16 cellular contexts compared by ENCODE assay signal in the genomic region with DNA sequence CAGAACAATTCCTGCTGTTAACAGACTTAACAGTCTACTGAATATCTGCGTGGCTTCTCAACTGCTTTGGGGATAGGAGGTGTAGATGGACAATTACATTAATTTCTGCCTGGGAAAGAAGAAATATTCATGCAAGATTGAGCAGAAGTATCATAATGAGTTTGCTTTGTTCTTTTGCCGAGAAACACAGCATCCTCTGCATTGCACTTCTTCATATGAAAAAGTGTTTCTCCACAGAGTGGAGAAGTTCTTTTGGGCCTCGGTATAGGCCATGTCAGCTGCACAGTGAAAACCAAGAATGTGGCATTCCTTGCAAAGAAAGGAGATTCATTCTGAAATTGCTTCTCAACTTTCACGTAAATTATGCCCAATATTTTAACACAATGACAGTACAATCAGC. TPM values are rescaled to one million over a fixed set of nuclear protein-coding genes. Genes with fewer than 3 reads are reported as not detected.
A peak's percentile ranks its signal among the peaks of the same experiment; 100 is the strongest.
DNase-seq lines count a peak whose midpoint lies in the region; ATAC-seq and TF ChIP-seq lines count a peak whose summit lies in the region.
"Had no signal": no experiment of that assay in that cellular context is flagged by ENCODE, and none has a peak within 500 bp of the region (broad histone marks: within the 10 kb centered on the region; RNA-seq: fewer than 3 reads in every experiment).

No MANE protein-coding gene starts in this region.

- H3K27ac Mint-ChIP-seq in activated B cell treated with CpG ODN at 0.5 μM for 24 hours = peak overlapping the region; percentile 72
- H3K27ac Mint-ChIP-seq: CD4-positive, alpha-beta memory T cell had no signal

- intact Hi-C loops in activated B cell treated with CpG ODN at 0.5 μM for 24 hours (cut with micrococcal nuclease) = no loop called here

- CTCF ChIA-PET in activated B cell treated with CpG ODN at 0.5 μM for 24 hours (lab: Charles Lee) = interaction anchor here (1.3 kb wide), 1 partner anchor 53 kb away, joined by 4 read pairs; no protein-coding TSS in a partner anchor

- ATAC-seq in GM18502 (IDR thresholded peaks at IDR 0.05; ENCODE audit: poor library complexity, unreplicated experiment) (peak; percentile 71), GM19397 (IDR thresholded peaks at IDR 0.05; ENCODE audit: unreplicated experiment) (peak; percentile 52), HG02798 (IDR thresholded peaks at IDR 0.05; ENCODE audit: poor library complexity, unreplicated experiment) (peak; percentile 58), activated B cell treated with CpG ODN at 0.5 μM for 24 hours (ENCODE audit: low read depth) (peak; percentile 38)
- ATAC-seq: lower lobe of right lung had no signal

- DNase-seq in activated B cell treated with CpG ODN at 0.5 μM for 24 hours (no peak), globus pallidus (ENCODE audit: low spot score) (no peak), NCI-H1092 treated with DMSO at 0.1 percent for 48 hours (lab: John Stamatoyannopoulos, UW) (no peak), NCI-H2081 treated with DMSO at 0.1 percent for 48 hours (lab: John Stamatoyannopoulos, UW) (no peak)
- no peak for DNase-seq in NK-92 treated with Interleukin-12 subunit alpha and Interleukin-12 subunit beta, amount 100 ng/mL, for 24 hours (lab: John Stamatoyannopoulos, UW)
- DNase-seq: activated CD4-positive, alpha-beta T cell treated with anti-CD3 and anti-CD28 coated beads, Interleukin-2, amount 50 U/mL, for 48 hours; CD4-positive, alpha-beta memory T cell; GF-D8; lower lobe of right lung; NCI-H2171; small intestine; thyroid gland had no signal

- H3K36me3 Mint-ChIP-seq in activated B cell treated with CpG ODN at 0.5 μM for 24 hours (ENCODE audit: low read depth) = no peaks in the 10 kb centered on the region
- H3K36me3 Mint-ChIP-seq: activated naive CD4-positive, alpha-beta T cell treated with anti-CD3 and anti-CD28 coated beads, Interleukin-2, amount 50 U/mL, for 24 hours; CD4-positive, alpha-beta memory T cell had no signal

- TF ChIP-seq CTCF in activated B cell treated with CpG ODN at 0.5 μM for 24 hours (IDR thresholded peaks at IDR 0.05) = no peak

- POLR2A ChIA-PET in activated B cell treated with CpG ODN at 0.5 μM for 24 hours (lab: Charles Lee) = interaction anchor here (1.1 to 3.2 kb wide), 3 partner anchors 18 to 53 kb away, joined by 3 to 19 read pairs (median 6); a partner anchor contains a TSS

- H3K4me3 Mint-ChIP-seq in activated B cell treated with CpG ODN at 0.5 μM for 24 hours = peak overlapping the region; percentile 3
- H3K4me3 Mint-ChIP-seq: activated naive CD4-positive, alpha-beta T cell treated with anti-CD3 and anti-CD28 coated beads, Interleukin-2, amount 50 U/mL, for 24 hours; CD4-positive, alpha-beta memory T cell had no signal

- peaks cover 25% of the 10 kb centered on the region for H3K4me1 Mint-ChIP-seq in activated B cell treated with CpG ODN at 0.5 μM for 24 hours
- H3K4me1 Mint-ChIP-seq: CD4-positive, alpha-beta memory T cell had no signal

- no peaks in the 10 kb centered on the region for H3K27me3 Mint-ChIP-seq in activated B cell treated with CpG ODN at 0.5 μM for 24 hours

- no peaks in the 10 kb centered on the region for H3K9me3 Mint-ChIP-seq in activated B cell treated with CpG ODN at 0.5 μM for 24 hours
- H3K9me3 Mint-ChIP-seq: activated naive CD4-positive, alpha-beta T cell treated with anti-CD3 and anti-CD28 coated beads, Interleukin-2, amount 50 U/mL, for 24 hours; CD4-positive, alpha-beta memory T cell had no signal

RNA-seq across cellular contexts. Expression of a gene that starts 17.6 kb away (rescaled TPM):
- total RNA-seq in activated B cell treated with CpG ODN at 0.5 μM for 24 hours = 145 and 146 TPM in 2 replicates
